Comparison of ENCODE assay signal across 1 cellular context in genomic region chr1:236429715-236430274, GRCh38.
TF ChIP-seq lines count a peak whose summit lies in the region.

No MANE protein-coding gene starts in this region.

TF ChIP-seq in K562, 482 proteins besides CTCF, POLR2A, EP300 and RAD21:
- TF ChIP-seq CEBPB (tag; IDR thresholded peaks at IDR 0.05) (peak; percentile 53), HMBOX1 (IDR thresholded peaks at IDR 0.05) (no peak), SMAD3 (CRISPR knock-in tag; conservative IDR thresholded peaks at IDR 0.05) (no peak), CEBPG (CRISPR knock-in tag; IDR thresholded peaks at IDR 0.05) (no peak), CEBPG (tag; conservative IDR thresholded peaks at IDR 0.05 in 1 of 2, IDR thresholded peaks at IDR 0.05 in 1 of 2) (peak in 1 of 2 experiments; percentile 58; a peak in 1 of 4 replicates)
